Comparison of ENCODE assay signal across 9 cellular contexts in genomic region chr9:78130004-78130403, GRCh38.
DNase-seq lines count a peak whose midpoint lies in the region; TF ChIP-seq lines count a peak whose summit lies in the region.
"Had no signal": no experiment of that assay in that cellular context is flagged by ENCODE, and none has a peak within 500 bp of the region (broad histone marks: within the 10 kb centered on the region; RNA-seq: fewer than 3 reads in every experiment).

No MANE protein-coding gene starts in this region.

- no peak overlapping the region for H3K4me3 Mint-ChIP-seq in MCF 10A (ENCODE audit: unreplicated experiment)

- CTCF ChIA-PET in MCF 10A (lab: Yijun Ruan, JAX): interaction anchor here (0.7 to 1.1 kb wide), 2 partner anchors 85 to 109 kb away, joined by 3 to 7 read pairs; no protein-coding TSS in a partner anchor

- no peak for TF ChIP-seq CTCF in MCF 10A (IDR thresholded peaks at IDR 0.05; ENCODE audit: unreplicated experiment)
- peak; percentile 19 for TF ChIP-seq CTCF in kidney epithelial cell (IDR thresholded peaks at IDR 0.05; ENCODE audit: insufficient read depth, low read length, poor library complexity, severe bottlenecking)
- TF ChIP-seq CTCF in uterus (IDR thresholded peaks at IDR 0.05): no peak

- H3K27me3 Mint-ChIP-seq in MCF 10A (ENCODE audit: insufficient read depth, unreplicated experiment): no peaks in the 10 kb centered on the region

- H3K27me3 ChIP-seq in kidney epithelial cell (ENCODE audit: control insufficient read depth, insufficient read depth, low read length) (no peaks in the 10 kb centered on the region), uterus (no peaks in the 10 kb centered on the region)

- peaks cover 9% of the 10 kb centered on the region for H3K4me1 Mint-ChIP-seq in MCF 10A (ENCODE audit: insufficient read depth, unreplicated experiment)

- H3K27ac ChIP-seq in uterus: no peak overlapping the region

- no peak overlapping the region for H3K27ac Mint-ChIP-seq in MCF 10A (ENCODE audit: low read depth, unreplicated experiment)

- no peaks in the 10 kb centered on the region for H3K9me3 Mint-ChIP-seq in MCF 10A (ENCODE audit: unreplicated experiment)

- no peaks in the 10 kb centered on the region for H3K9me3 ChIP-seq in uterus

- H3K36me3 ChIP-seq in kidney epithelial cell (ENCODE audit: control insufficient read depth, insufficient read depth, low read length) (no peaks in the 10 kb centered on the region), uterus (no peaks in the 10 kb centered on the region)

- DNase-seq in AG08396 (ENCODE audit: low spot score) (peak; percentile 20), MCF 10A (ENCODE audit: unreplicated experiment) (peak; percentile 43), kidney epithelial cell (ENCODE audit: low read depth) (no peak), uterus (no peak), HPDE6-E6E7 (ENCODE audit: extremely low spot score) (no peak), SKM-1 treated with dmso at 0.1 percent for 144 hours (lab: John Stamatoyannopoulos, UW; ENCODE audit: unreplicated experiment) (no peak), GF-D8 (lab: John Stamatoyannopoulos, UW) (no peak)
- peak; percentile 41 for DNase-seq in Jurkat, Clone E6-1 (ENCODE audit: low read depth, low spot score)
- DNase-seq: NCI-H226 had no signal

- no peaks in the 10 kb centered on the region for H3K36me3 Mint-ChIP-seq in MCF 10A (ENCODE audit: insufficient read depth, unreplicated experiment)

- no peaks in the 10 kb centered on the region for H3K4me1 ChIP-seq in uterus

- BruUV-seq in MCF 10A (replicated peaks; lab: Mats Ljungman, UMichigan): no TSS peak

- H3K4me3 ChIP-seq in Jurkat, Clone E6-1 (ENCODE audit: low read length): no peak overlapping the region
- H3K4me3 ChIP-seq in kidney epithelial cell (ENCODE audit: low read depth, low read length) (no peak overlapping the region), uterus (no peak overlapping the region)

- intact Hi-C loops in MCF 10A (cut with micrococcal nuclease): no loop called here
- intact Hi-C loops in uterus (cut with DNase I; ENCODE audit: low total_unique reads): no loop called here

- POLR2A ChIA-PET in MCF 10A (lab: Yijun Ruan, JAX): interaction anchor here (0.6 kb wide), 1 partner anchor 149 kb away, joined by 4 read pairs; no protein-coding TSS in a partner anchor

- no peak for TF ChIP-seq POLR2A in uterus (IDR thresholded peaks at IDR 0.05)

Comparison
In these comparisons a context has a peak if more than half of its experiments do, and no peak if none do; other contexts are left out.
1. DNase-seq: peak in AG08396 (single experiment), Jurkat, Clone E6-1 (single experiment) and MCF 10A (single experiment); none in kidney epithelial cell (single experiment), uterus (0 of 2), HPDE6-E6E7 (single experiment), SKM-1 treated with dmso at 0.1 percent for 144 hours (single experiment) and GF-D8 (single experiment).